In the genomic region with DNA sequence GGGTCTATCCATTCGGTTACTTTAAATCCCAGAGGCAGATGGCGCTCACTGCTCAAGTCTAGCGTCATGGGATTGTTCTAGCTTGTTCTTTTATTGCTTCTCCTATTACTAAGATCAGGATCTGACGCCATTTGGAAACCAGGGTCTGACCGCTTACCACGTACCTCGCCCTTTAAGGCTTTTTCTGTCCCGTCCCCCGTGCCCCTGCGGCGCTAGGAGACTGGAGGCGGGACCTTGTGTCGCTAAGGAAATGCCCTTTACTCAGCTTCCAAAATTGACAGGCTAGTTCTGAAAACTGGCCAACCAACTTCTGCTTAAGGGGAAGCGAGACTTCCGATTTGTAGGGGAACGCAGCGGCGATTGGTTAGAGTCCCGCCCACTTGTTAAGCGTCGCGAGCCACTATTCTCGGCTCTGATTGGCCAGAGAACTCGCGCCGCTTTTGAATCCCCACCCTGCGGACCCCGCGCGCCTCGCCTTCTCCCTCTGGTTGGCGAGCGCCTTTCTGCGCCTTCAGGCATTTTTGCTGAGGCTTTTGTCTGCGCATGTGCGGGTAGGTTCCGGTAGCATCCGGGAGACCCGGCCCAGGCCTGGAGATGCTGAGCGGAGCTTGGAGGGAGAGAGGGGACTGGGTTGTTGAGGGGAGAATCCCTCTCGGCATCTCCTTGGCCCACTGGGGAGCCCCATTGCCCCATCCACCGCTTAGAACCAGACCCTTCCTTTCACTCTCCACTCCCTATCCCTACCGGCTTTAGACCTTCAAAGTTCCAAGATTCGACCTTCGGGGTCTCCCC, we compare ENCODE assay signal across 8 cellular contexts. TPM values are rescaled to one million over a fixed set of nuclear protein-coding genes. Genes with fewer than 3 reads are reported as not detected.
DNase-seq lines count a peak whose midpoint lies in the region; ATAC-seq and TF ChIP-seq lines count a peak whose summit lies in the region.

No MANE protein-coding gene starts in this region.

- no peaks in the 10 kb centered on the region for H3K9me2 ChIP-seq in PC-3 (replicated peaks; ENCODE audit: low read length)

- H3K79me2 ChIP-seq in PC-3 (ENCODE audit: low read length) = no peaks in the 10 kb centered on the region

- no peaks in the 10 kb centered on the region for H4K20me1 ChIP-seq in PC-3 (ENCODE audit: low read length)

- H3K4me3 Mint-ChIP-seq in activated T-cell treated with anti-CD3 and anti-CD28 coated beads, Interleukin-2, amount 50 U/mL, for 24 hours = peak overlapping the region; percentile 93

- peak overlapping the region; percentile 92 for H2AFZ ChIP-seq in PC-3 (ENCODE audit: low read length)

- H3K27me3 Mint-ChIP-seq in activated T-cell treated with anti-CD3 and anti-CD28 coated beads, Interleukin-2, amount 50 U/mL, for 24 hours = no peaks in the 10 kb centered on the region

- H3K4me3 ChIP-seq in PC-3 (ENCODE audit: low read length) (peak overlapping the region; percentile 66), mucosa of stomach (ENCODE audit: low read length) (peak overlapping the region; percentile 53)

- BruUV-seq in PC-3 (replicated peaks; lab: Mats Ljungman, UMichigan) = no TSS peak

- H3K27me3 ChIP-seq in PC-3 (ENCODE audit: low read length) (no peaks in the 10 kb centered on the region), mucosa of stomach (ENCODE audit: control insufficient read depth, insufficient read depth, low read length) (no peaks in the 10 kb centered on the region)

- H3K27ac ChIP-seq in PC-3 (ENCODE audit: low read length) = peak overlapping the region; percentile 68

- H3K36me3 Mint-ChIP-seq in activated T-cell treated with anti-CD3 and anti-CD28 coated beads, Interleukin-2, amount 50 U/mL, for 24 hours (ENCODE audit: low read depth) = peaks cover 12% of the 10 kb centered on the region

- H3K9me3 Mint-ChIP-seq in activated T-cell treated with anti-CD3 and anti-CD28 coated beads, Interleukin-2, amount 50 U/mL, for 24 hours = no peaks in the 10 kb centered on the region

- ATAC-seq in GM19372 (IDR thresholded peaks at IDR 0.05; ENCODE audit: low read depth, unreplicated experiment) = peak; percentile 88
- peak; percentile 78 for ATAC-seq in HG03521 (IDR thresholded peaks at IDR 0.05; ENCODE audit: unreplicated experiment)
- peak; percentile 93 for ATAC-seq in PC-3
- peak; percentile 89 for ATAC-seq in esophagus mucosa

- H3K9me3 ChIP-seq in PC-3 (ENCODE audit: low read length) (no peaks in the 10 kb centered on the region), mucosa of stomach (ENCODE audit: control insufficient read depth, low read length) (no peaks in the 10 kb centered on the region)

- H3K9ac ChIP-seq in PC-3 (ENCODE audit: low read length) = peak overlapping the region; percentile 74
- H3K9ac ChIP-seq in mucosa of stomach (ENCODE audit: low read length) = peak overlapping the region; percentile 60

- peak overlapping the region; percentile 85 for H3K4me2 ChIP-seq in PC-3 (ENCODE audit: low read length)

- H3F3A ChIP-seq in PC-3 (ENCODE audit: low read length, unreplicated experiment) = no peaks in the 10 kb centered on the region

- POLR2A ChIA-PET in PC-3 (lab: Charles Lee; ENCODE audit: unreplicated experiment) = interaction anchor here (0.6 to 0.8 kb wide), 3 partner anchors 27 to 1462 kb away, joined by 4 to 10 read pairs (median 7); no protein-coding TSS in a partner anchor

- DNase-seq in CD1c-positive myeloid dendritic cell (ENCODE audit: extremely low spot score) (peak; percentile 98), PC-3 (peak; percentile 100)
- DNase-seq in activated T-cell treated with anti-CD3 and anti-CD28 coated beads, Interleukin-2, amount 50 U/mL, for 24 hours = peak; percentile 90
- DNase-seq in stimulated activated CD8-positive, alpha-beta memory T cell treated with anti-CD3 and anti-CD28 coated beads, Interleukin-4, amount 100 ng/mL, for 48 hours = peak; percentile 96

- H3K27ac Mint-ChIP-seq in activated T-cell treated with anti-CD3 and anti-CD28 coated beads, Interleukin-2, amount 50 U/mL, for 24 hours = peak overlapping the region; percentile 98

- CTCF ChIA-PET in PC-3 (lab: Charles Lee) = interaction anchor here (0.6 to 1.2 kb wide), 5 partner anchors 27 to 262 kb away, joined by 3 to 8 read pairs (median 3); no protein-coding TSS in a partner anchor

- H3K36me3 ChIP-seq in PC-3 (ENCODE audit: low read depth, low read length) (no peaks in the 10 kb centered on the region), mucosa of stomach (ENCODE audit: control insufficient read depth, insufficient read depth, low read length) (no peaks in the 10 kb centered on the region)

- peak; percentile 59 for TF ChIP-seq CTCF in PC-3 (conservative IDR thresholded peaks at IDR 0.05; ENCODE audit: low read depth, low read length)

- H3K4me1 Mint-ChIP-seq in activated T-cell treated with anti-CD3 and anti-CD28 coated beads, Interleukin-2, amount 50 U/mL, for 24 hours (ENCODE audit: low read depth) = peaks cover 60% of the 10 kb centered on the region

- H3K4me1 ChIP-seq in PC-3 (ENCODE audit: insufficient read depth, low read length) (peaks cover 18% of the 10 kb centered on the region), mucosa of stomach (ENCODE audit: control insufficient read depth, insufficient read depth, low read length) (peaks cover 9% of the 10 kb centered on the region)

- intact Hi-C loops in PC-3 (cut with micrococcal nuclease) = loop anchor here (1.0 kb wide), 2 partner anchors 27 to 55 kb away; no protein-coding TSS in a partner anchor

RNA-seq across cellular contexts. Expression of gene C19orf84, which starts 3.9 kb away (rescaled TPM):
- total RNA-seq in PC-3 (2014; rRNA removed) (not detected in 2 replicates), esophagus mucosa (not detected)

RNA-seq across cellular contexts. Expression of gene LIM2, which starts 6.5 kb away (rescaled TPM):
- total RNA-seq in PC-3 (2014; rRNA removed) (not detected in 2 replicates), esophagus mucosa (not detected)

RNA-seq across cellular contexts. Expression of gene NKG7, which starts 21.8 kb away (rescaled TPM):
- not detected in 2 replicates for total RNA-seq in PC-3 (2014; rRNA removed)
- not detected for total RNA-seq in esophagus mucosa

RNA-seq across cellular contexts. Expression of gene SIGLEC10, which starts 23.2 kb away (rescaled TPM):
- total RNA-seq in PC-3 (2014; rRNA removed) = not detected in 2 replicates
- total RNA-seq in esophagus mucosa = 2.0 TPM

RNA-seq across cellular contexts. Expression of gene CLDND2, which starts 25.4 kb away (rescaled TPM):
- total RNA-seq in PC-3 (2014; rRNA removed) (0.95 TPM in 1 of 2 replicates, not detected in the other), esophagus mucosa (1.1 TPM)

Comparison
In these comparisons a context has a peak if more than half of its experiments do, and no peak if none do; other contexts are left out.
1. Peak in every context shown above with its lines: DNase-seq, ATAC-seq, H3K4me3 ChIP-seq and H3K27ac ChIP-seq.